ENCODE assay signal across 25 cellular contexts in the genomic region with DNA sequence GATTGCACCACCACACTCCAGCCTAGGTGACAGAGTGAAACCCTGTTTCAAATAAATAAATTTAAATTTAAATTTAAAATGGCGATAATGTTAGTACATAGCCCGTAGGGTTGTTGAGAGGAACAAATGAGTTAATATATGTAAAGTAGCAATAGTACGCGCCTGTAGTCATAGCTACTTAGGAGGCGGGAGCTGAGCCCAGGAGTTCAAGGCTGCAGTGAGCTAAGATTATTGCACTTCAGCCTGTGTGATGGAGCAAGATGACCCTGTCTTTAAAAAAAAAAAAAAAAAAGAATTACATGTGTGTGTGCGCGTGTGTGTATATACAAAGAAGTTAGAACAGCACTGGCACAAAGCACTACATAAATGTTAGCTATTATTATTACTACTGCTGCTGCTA.
"Had no signal": no experiment of that assay in that cellular context is flagged by ENCODE, and none has a peak within 500 bp of the region (broad histone marks: within the 10 kb centered on the region; RNA-seq: fewer than 3 reads in every experiment).

No MANE protein-coding gene starts in this region.

- DNase-seq: activated B cell treated with CpG ODN at 0.5 μM for 24 hours; activated CD4-positive, alpha-beta T cell treated with anti-CD3 and anti-CD28 coated beads for 48 hours; activated CD4-positive, alpha-beta T cell treated with anti-CD3 and anti-CD28 coated beads, Interleukin-2, amount 50 U/mL, for 1 hour; activated CD4-positive, alpha-beta T cell treated with anti-CD3 and anti-CD28 coated beads, Interleukin-2, amount 50 U/mL, for 48 hours; activated CD8-positive, alpha-beta memory T cell treated with anti-CD3 and anti-CD28 coated beads for 24 hours; activated CD8-positive, alpha-beta T cell treated with anti-CD3 and anti-CD28 coated beads for 36 hours; activated effector memory CD4-positive, alpha-beta T cell treated with anti-CD3 and anti-CD28 coated beads, Interleukin-2, amount 50 U/mL, for 16 hours; activated naive CD4-positive, alpha-beta T cell treated with anti-CD3 and anti-CD28 coated beads for 36 hours; activated naive CD8-positive, alpha-beta T cell treated with anti-CD3 and anti-CD28 coated beads for 36 hours; activated naive CD8-positive, alpha-beta T cell treated with anti-CD3 and anti-CD28 coated beads, Interleukin-2, amount 50 U/mL, for 24 hours; activated T-cell treated with anti-CD3 and anti-CD28 coated beads, Interleukin-2, amount 50 U/mL, for 1 hour; activated T-cell treated with anti-CD3 and anti-CD28 coated beads, Interleukin-2, amount 50 U/mL, for 48 hours; colonic mucosa; effector CD8-positive, alpha-beta T cell; foreskin melanocyte; heart right ventricle; T-helper 1 cell; T-helper 17 cell; T1000; WERI-Rb-1 had no signal

- H3K27ac ChIP-seq: ascending aorta, colonic mucosa, gastroesophageal sphincter, heart right ventricle, WERI-Rb-1 had no signal

- H3K4me1 ChIP-seq: colonic mucosa had no signal

- H3K9me3 ChIP-seq: ascending aorta, colonic mucosa had no signal

- H3K27me3 ChIP-seq: ascending aorta, colonic mucosa, gastroesophageal sphincter, heart right ventricle had no signal

- ATAC-seq: activated CD4-positive, CD25-positive, alpha-beta regulatory T cell treated with anti-CD3 and anti-CD28 coated beads, Interleukin-2, amount 50 U/mL, for 24 hours; activated CD8-positive, alpha-beta T cell treated with anti-CD3 and anti-CD28 coated beads for 36 hours; activated naive CD8-positive, alpha-beta T cell treated with anti-CD3 and anti-CD28 coated beads, Interleukin-2, amount 50 U/mL, for 24 hours; gastroesophageal sphincter; heart right ventricle; T-helper 17 cell had no signal

- H3K36me3 ChIP-seq: ascending aorta, colonic mucosa, gastroesophageal sphincter, heart right ventricle, WERI-Rb-1 had no signal

- H3K4me3 ChIP-seq: ascending aorta, colonic mucosa, gastroesophageal sphincter, heart right ventricle had no signal

- FAIRE-seq: endometrium, endothelial cell of umbilical vein had no signal
